ENCODE assay signal across 18 cellular contexts in genomic region chr11:10505278-10506012, GRCh38. TPM values are rescaled to one million over a fixed set of nuclear protein-coding genes. Genes with fewer than 3 reads are reported as not detected.
"Had no signal": no experiment of that assay in that cellular context is flagged by ENCODE, and none has a peak within 500 bp of the region (broad histone marks: within the 10 kb centered on the region; RNA-seq: fewer than 3 reads in every experiment).

No MANE protein-coding gene starts in this region.

- H3K4me1 ChIP-seq: right atrium auricular region had no signal

- ATAC-seq: activated CD4-positive, CD25-positive, alpha-beta regulatory T cell treated with anti-CD3 and anti-CD28 coated beads, Interleukin-2, amount 50 U/mL, for 24 hours; effector memory CD8-positive, alpha-beta T cell; left lung had no signal

- H3K9me3 ChIP-seq: left lung, right atrium auricular region, stomach, thoracic aorta had no signal

- H3K4me3 Mint-ChIP-seq: activated naive CD8-positive, alpha-beta T cell treated with anti-CD3 and anti-CD28 coated beads, Interleukin-2, amount 10 ng/mL, durations not matched to agents 7 days and 5 days; effector memory CD8-positive, alpha-beta T cell had no signal

- H3K27ac ChIP-seq: brain microvascular endothelial cell, hepatocyte, right atrium auricular region, thoracic aorta had no signal

- H3K27me3 ChIP-seq: brain microvascular endothelial cell, hepatocyte, left lung, right atrium auricular region, stomach had no signal

- H3K36me3 ChIP-seq: right atrium auricular region had no signal

- H3K27me3 Mint-ChIP-seq: activated naive CD8-positive, alpha-beta T cell treated with anti-CD3 and anti-CD28 coated beads, Interleukin-2, amount 10 ng/mL, durations not matched to agents 7 days and 5 days; effector memory CD8-positive, alpha-beta T cell; progenitor cell of endocrine pancreas had no signal

- H3K4me1 Mint-ChIP-seq: activated naive CD8-positive, alpha-beta T cell treated with anti-CD3 and anti-CD28 coated beads, Interleukin-2, amount 10 ng/mL, durations not matched to agents 7 days and 5 days had no signal

- H3K27ac Mint-ChIP-seq: activated naive CD8-positive, alpha-beta T cell treated with anti-CD3 and anti-CD28 coated beads, Interleukin-2, amount 10 ng/mL, durations not matched to agents 7 days and 5 days; progenitor cell of endocrine pancreas had no signal

- DNase-seq: activated CD4-positive, alpha-beta T cell treated with anti-CD3 and anti-CD28 coated beads, Interleukin-2, amount 50 U/mL, for 1 hour; activated naive CD4-positive, alpha-beta T cell; activated naive CD8-positive, alpha-beta T cell treated with anti-CD3 and anti-CD28 coated beads, Interleukin-2, amount 10 ng/mL, durations not matched to agents 7 days and 5 days; activated T-cell treated with anti-CD3 and anti-CD28 coated beads for 4 hours; brain microvascular endothelial cell; effector memory CD8-positive, alpha-beta T cell; erythroblast; kidney; left lung; small intestine; stomach; T-helper 9 cell had no signal

- H3K4me3 ChIP-seq: hepatocyte, left lung, right atrium auricular region, stomach, thoracic aorta had no signal

- H3K9me3 Mint-ChIP-seq: activated naive CD8-positive, alpha-beta T cell treated with anti-CD3 and anti-CD28 coated beads, Interleukin-2, amount 10 ng/mL, durations not matched to agents 7 days and 5 days; effector memory CD8-positive, alpha-beta T cell had no signal

RNA-seq across cellular contexts. Expression of gene AMPD3, which starts 50.4 kb away (rescaled TPM):
- polyA plus RNA-seq: neural cell had no signal
